ENCODE assay signal across 1 cellular context in genomic region chr9:115127191-115127817, GRCh38.
TF ChIP-seq lines count a peak whose summit lies in the region.

No MANE protein-coding gene starts in this region.

TF ChIP-seq in SK-N-SH, 30 proteins besides CTCF, POLR2A, EP300 and RAD21 (continued from another document):
- no peak for TF ChIP-seq NRF1 (IDR thresholded peaks at IDR 0.05; ENCODE audit: low read depth, low read length)
- TF ChIP-seq MAX (IDR thresholded peaks at IDR 0.05; ENCODE audit: low read depth): no peak
- TF ChIP-seq TAF1 (IDR thresholded peaks at IDR 0.05; ENCODE audit: borderline replicate concordance, low read depth, low read length): no peak
- no peak for TF ChIP-seq RXRA (IDR thresholded peaks at IDR 0.05; ENCODE audit: borderline replicate concordance, low read depth)
- TF ChIP-seq POLR2AphosphoS5 (IDR thresholded peaks at IDR 0.05; ENCODE audit: low read depth, low read length): no peak
- no peak for TF ChIP-seq EZH2phosphoT487 (IDR thresholded peaks at IDR 0.05; ENCODE audit: borderline replicate concordance, low read depth)
- TF ChIP-seq TEAD4 (IDR thresholded peaks at IDR 0.05; ENCODE audit: borderline replicate concordance, insufficient read depth): no peak; the same call in 1 of the 2 replicates
- TF ChIP-seq CHD2 (IDR thresholded peaks at IDR 0.05; ENCODE audit: low read length, partially characterized antibody): no peak
- peak; percentile 78 for TF ChIP-seq TCF12 (IDR thresholded peaks at IDR 0.05)
- TF ChIP-seq RFX5 (IDR thresholded peaks at IDR 0.05; ENCODE audit: low read length): no peak
- no peak for TF ChIP-seq GATA2 (CRISPR knock-in tag; IDR thresholded peaks at IDR 0.05)
- TF ChIP-seq FOXJ3 (CRISPR knock-in tag; IDR thresholded peaks at IDR 0.05): no peak
- no peak for TF ChIP-seq SIN3A (IDR thresholded peaks at IDR 0.05; ENCODE audit: borderline replicate concordance, low read depth, low read length)
- TF ChIP-seq FOXM1 (IDR thresholded peaks at IDR 0.05; ENCODE audit: low read depth): no peak
- TF ChIP-seq SMC3 (IDR thresholded peaks at IDR 0.05; ENCODE audit: low read depth, low read length): no peak
- no peak for TF ChIP-seq ELF1 (IDR thresholded peaks at IDR 0.05)
- no peak for TF ChIP-seq NFIC (IDR thresholded peaks at IDR 0.05; ENCODE audit: borderline replicate concordance)
